23 cellular contexts compared by ENCODE assay signal in genomic region chr6:132122176-132122575, GRCh38.
DNase-seq lines count a peak whose midpoint lies in the region; ATAC-seq, FAIRE-seq and TF ChIP-seq lines count a peak whose summit lies in the region.
"Had no signal": no experiment of that assay in that cellular context is flagged by ENCODE, and none has a peak within 500 bp of the region (broad histone marks: within the 10 kb centered on the region; RNA-seq: fewer than 3 reads in every experiment).

No MANE protein-coding gene starts in this region.

- H3K79me2 ChIP-seq in H1 (ENCODE audit: control insufficient read depth in 1 of 2, insufficient read depth in 2 of 2, low read length in 2 of 2) (no peaks in the 10 kb centered on the region), neural progenitor cell (ENCODE audit: low read depth) (no peaks in the 10 kb centered on the region)

- H3K4ac ChIP-seq in IMR-90 (ENCODE audit: low read depth, low read length) = peak overlapping the region; percentile 99
- no peak overlapping the region for H3K4ac ChIP-seq in H1 (replicated peaks; ENCODE audit: insufficient read length, low read depth, low read length)

- no peak overlapping the region for H3K4me3 Mint-ChIP-seq in neural progenitor cell
- H3K4me3 Mint-ChIP-seq: B cell, CD14-positive monocyte, IgD-negative memory B cell had no signal

- peaks cover 0 to 3% of the 10 kb centered on the region in 2 experiments; a peak in 1 of 4 replicates for H3K79me1 ChIP-seq in IMR-90 (ENCODE audit: low read depth in 1 of 2, low read length in 2 of 2)
- no peaks in the 10 kb centered on the region for H3K79me1 ChIP-seq in H1 (ENCODE audit: low read depth, low read length)

- intact Hi-C loops in IMR-90 (cut with micrococcal nuclease) = no loop called here
- intact Hi-C loops in psoas muscle (cut with DNase I) = no loop called here

- no peaks in the 10 kb centered on the region for H4K20me1 ChIP-seq in IMR-90 (ENCODE audit: insufficient read depth, low read length)
- no peaks in the 10 kb centered on the region for H4K20me1 ChIP-seq in H1 (replicated peaks in 1 of 2; ENCODE audit: control insufficient read depth in 1 of 2, insufficient read depth in 2 of 2, low read length in 2 of 2)
- H4K20me1 ChIP-seq in neural progenitor cell (ENCODE audit: low read depth) = no peaks in the 10 kb centered on the region

- H2AK5ac ChIP-seq in IMR-90 (ENCODE audit: low read depth, low read length) = peak overlapping the region; percentile 98
- no peak overlapping the region for H2AK5ac ChIP-seq in H1 (ENCODE audit: low read depth, low read length)

- no peak for TF ChIP-seq CTCF in IMR-90 (conservative IDR thresholded peaks at IDR 0.05; ENCODE audit: low read depth, low read length)
- no peak for TF ChIP-seq CTCF in H1 (IDR thresholded peaks at IDR 0.05; ENCODE audit: control extremely low read depth in 1 of 3, insufficient read depth in 1 of 3, low read depth in 1 of 3, low read length in 3 of 3)
- no peak for TF ChIP-seq CTCF in neural progenitor cell (IDR thresholded peaks at IDR 0.05)
- TF ChIP-seq CTCF in psoas muscle (IDR thresholded peaks at IDR 0.05) = no peak

- no peaks in the 10 kb centered on the region for H3F3A ChIP-seq in neural progenitor cell (ENCODE audit: low read depth)

- H3K27me3 ChIP-seq in IMR-90 (ENCODE audit: control insufficient read depth, insufficient read depth, low read length) (no peaks in the 10 kb centered on the region), H1 (replicated peaks in 1 of 4; ENCODE audit: control insufficient read depth in 3 of 4, extremely low read depth in 1 of 4, insufficient read depth in 3 of 4, low read length in 3 of 4) (no peaks in the 10 kb centered on the region; a peak in 1 of 7 replicates), neural progenitor cell (no peaks in the 10 kb centered on the region), psoas muscle (ENCODE audit: insufficient read depth in 3 of 3, low read length in 2 of 3) (no peaks in the 10 kb centered on the region)

- H2BK12ac ChIP-seq in H1 (ENCODE audit: low read depth, low read length) = no peak overlapping the region

- H3K9me1 ChIP-seq in IMR-90 (ENCODE audit: insufficient read depth, low read length) = peaks cover 8% of the 10 kb centered on the region

- peak overlapping the region; percentile 100 for H2BK20ac ChIP-seq in IMR-90 (ENCODE audit: low read depth, low read length)
- H2BK20ac ChIP-seq in H1 (ENCODE audit: low read length) = no peak overlapping the region

- H3K27ac ChIP-seq in IMR-90 (ENCODE audit: insufficient read depth, low read length) = peak overlapping the region; percentile 100
- H3K27ac ChIP-seq in H1 (ENCODE audit: low read depth, low read length) = no peak overlapping the region
- no peak overlapping the region for H3K27ac ChIP-seq in neural progenitor cell
- no peak overlapping the region for H3K27ac ChIP-seq in psoas muscle
- H3K27ac ChIP-seq: PC-9, RWPE1 had no signal

- H3K36me3 Mint-ChIP-seq in neural progenitor cell = no peaks in the 10 kb centered on the region
- H3K36me3 Mint-ChIP-seq: CD14-positive monocyte had no signal

- peaks cover 7% of the 10 kb centered on the region for H3K27me3 Mint-ChIP-seq in neural progenitor cell (ENCODE audit: insufficient read depth, low read depth)
- H3K27me3 Mint-ChIP-seq: B cell, IgD-negative memory B cell had no signal

- H2BK5ac ChIP-seq in IMR-90 (ENCODE audit: low read depth, low read length, poor library complexity, severe bottlenecking) = peak overlapping the region; percentile 94
- H2BK5ac ChIP-seq in H1 (ENCODE audit: low read depth, low read length) = no peak overlapping the region

- no peaks in the 10 kb centered on the region for H3K36me3 ChIP-seq in IMR-90 (ENCODE audit: control insufficient read depth, insufficient read depth, low read length)
- H3K36me3 ChIP-seq in H1 (ENCODE audit: control insufficient read depth in 2 of 4, insufficient read depth in 4 of 4, low read length in 3 of 4) = no peaks in the 10 kb centered on the region
- H3K36me3 ChIP-seq in neural progenitor cell = no peaks in the 10 kb centered on the region
- H3K36me3 ChIP-seq in psoas muscle (ENCODE audit: insufficient read depth in 1 of 2, low read depth in 1 of 2) = no peaks in the 10 kb centered on the region
- H3K36me3 ChIP-seq: HAP-1 had no signal

- BruUV-seq in IMR-90 (replicated peaks; lab: Mats Ljungman, UMichigan) = TSS peak; percentile 97

- H3K23me2 ChIP-seq in H1 (ENCODE audit: low read depth, low read length) = no peaks in the 10 kb centered on the region

- POLR2A ChIA-PET in IMR-90 (lab: Charles Lee; ENCODE audit: unreplicated experiment) (interaction anchor here (0.5 to 1.7 kb wide), 2 partner anchors 9 to 171 kb away, joined by 3 to 7 read pairs; partner anchors contain the start of gene CCN2), H1 (lab: Charles Lee; ENCODE audit: partially characterized antibody) (interaction anchor here (0.5 to 1.3 kb wide), 2 partner anchors 133 to 172 kb away, joined by 3 to 4 read pairs; no protein-coding TSS in a partner anchor)

- H3K4me3 ChIP-seq in IMR-90 (ENCODE audit: insufficient read depth, low read depth, low read length) (no peak overlapping the region), H1 (ENCODE audit: extremely low read depth in 1 of 4, insufficient read depth in 2 of 4, low read depth in 3 of 4, low read length in 4 of 4) (no peak overlapping the region), neural progenitor cell (no peak overlapping the region), psoas muscle (no peak overlapping the region)
- H3K4me3 ChIP-seq: HAP-1, PC-9 had no signal

- H4K5ac ChIP-seq in IMR-90 (ENCODE audit: low read depth, low read length) (peak overlapping the region; percentile 96), H1 (ENCODE audit: insufficient read length, low read depth, low read length) (no peak overlapping the region)

- no peak for TF ChIP-seq EP300 in H1 (IDR thresholded peaks at IDR 0.05; ENCODE audit: borderline replicate concordance in 1 of 2, low read depth in 2 of 2, low read length in 2 of 2)

- H2BK15ac ChIP-seq in IMR-90 (ENCODE audit: low read depth, low read length) = peak overlapping the region; percentile 100
- no peak overlapping the region for H2BK15ac ChIP-seq in H1 (ENCODE audit: low read length)

- H3K18ac ChIP-seq in IMR-90 (ENCODE audit: low read depth, low read length) (peak overlapping the region; percentile 98), H1 (ENCODE audit: extremely low read depth, low read length) (no peak overlapping the region)

- CTCF ChIA-PET in IMR-90 (lab: Yijun Ruan, JAX) (interaction anchor here (0.9 kb wide), 1 partner anchor 67 kb away, joined by 4 read pairs; no protein-coding TSS in a partner anchor), H1 (lab: Charles Lee; ENCODE audit: partially characterized antibody) (interaction anchor here (1.0 to 1.9 kb wide), 3 partner anchors 194 to 427 kb away, joined by 3 to 7 read pairs (median 6); no protein-coding TSS in a partner anchor)

- peak; percentile 39 for FAIRE-seq in H1 (lab: Jason Lieb, UNC)
- FAIRE-seq: A204.1, D721Med, HTR-8/SVneo had no signal

- peak overlapping the region; percentile 75 for H3K56ac ChIP-seq in IMR-90 (ENCODE audit: extremely low read depth, insufficient read depth, low read length)
- H3K56ac ChIP-seq in H1 (replicated peaks; ENCODE audit: insufficient read length, low read depth, low read length) = no peak overlapping the region

- in situ Hi-C loops in IMR-90 (cut with MboI; ENCODE audit: low sequenced_read_pairs) = no loop called here

- peak overlapping the region; percentile 99 for H2BK120ac ChIP-seq in IMR-90 (ENCODE audit: low read depth, low read length)
- no peak overlapping the region for H2BK120ac ChIP-seq in H1 (replicated peaks; ENCODE audit: low read depth, low read length)

- peaks cover 15% of the 10 kb centered on the region for H3K4me1 ChIP-seq in IMR-90 (ENCODE audit: control insufficient read depth, insufficient read depth, low read length)
- no peaks in the 10 kb centered on the region for H3K4me1 ChIP-seq in H1 (replicated peaks in 1 of 4; ENCODE audit: control insufficient read depth in 3 of 4, insufficient read depth in 4 of 4, low read length in 3 of 4)
- H3K4me1 ChIP-seq in neural progenitor cell = no peaks in the 10 kb centered on the region
- H3K4me1 ChIP-seq in psoas muscle = no peaks in the 10 kb centered on the region
- H3K4me1 ChIP-seq: HAP-1 had no signal

- no peak for TF ChIP-seq RAD21 in IMR-90 (IDR thresholded peaks at IDR 0.05; ENCODE audit: low read length)
- no peak for TF ChIP-seq RAD21 in H1 (IDR thresholded peaks at IDR 0.05 in 1 of 2, conservative IDR thresholded peaks at IDR 0.05 in 1 of 2; ENCODE audit: low read depth in 2 of 2, low read length in 2 of 2)

- H3K4me1 Mint-ChIP-seq in neural progenitor cell = peaks cover 21% of the 10 kb centered on the region
- H3K4me1 Mint-ChIP-seq: B cell, CD14-positive monocyte, IgD-negative memory B cell had no signal

- dilution Hi-C loops in IMR-90 (cut with HindIII; ENCODE audit: low sequenced_read_pairs, unreplicated experiment) = no loop called here

- H3K23ac ChIP-seq in IMR-90 (ENCODE audit: low read depth, low read length) = peak overlapping the region; percentile 99
- no peak overlapping the region for H3K23ac ChIP-seq in H1 (ENCODE audit: insufficient read length)

- peak overlapping the region; percentile 84 to 90 for H4K8ac ChIP-seq in IMR-90 (ENCODE audit: low read depth in 2 of 2, low read length in 2 of 2)
- no peak overlapping the region for H4K8ac ChIP-seq in H1 (ENCODE audit: extremely low read depth, insufficient read depth, low read length)

- no peaks in the 10 kb centered on the region for H3K9me3 Mint-ChIP-seq in neural progenitor cell

- H3K9me3 ChIP-seq in IMR-90 (ENCODE audit: control insufficient read depth, insufficient read depth, low read length) (no peaks in the 10 kb centered on the region), H1 (ENCODE audit: insufficient read depth in 2 of 2, low read depth in 1 of 2, low read length in 1 of 2) (no peaks in the 10 kb centered on the region), neural progenitor cell (ENCODE audit: low read depth) (no peaks in the 10 kb centered on the region), psoas muscle (no peaks in the 10 kb centered on the region)
- H3K9me3 ChIP-seq: HAP-1 had no signal

- peak; percentile 4 for ATAC-seq in IMR-90 (ENCODE audit: low read depth)
- ATAC-seq in psoas muscle = no peak
- no peak for ATAC-seq in HG03469 (IDR thresholded peaks at IDR 0.05; ENCODE audit: unreplicated experiment)

- no peak overlapping the region for H2AK9ac ChIP-seq in IMR-90 (replicated peaks; ENCODE audit: low read depth, low read length, poor library complexity)

- H3K14ac ChIP-seq in IMR-90 (replicated peaks; ENCODE audit: low read depth, low read length) (peak overlapping the region; percentile 99), H1 (ENCODE audit: insufficient read length) (no peak overlapping the region)

- no peak overlapping the region for H2AFZ ChIP-seq in IMR-90 (replicated peaks; ENCODE audit: low read length, poor library complexity)
- H2AFZ ChIP-seq in H1 (ENCODE audit: low read length) = 0 out of 2 replicates have a peak overlapping the region, but pooled peaks have one; percentile 72
- H2AFZ ChIP-seq in neural progenitor cell (replicated peaks) = peak overlapping the region; percentile 30
- H2AFZ ChIP-seq: PC-9 had no signal

- DNase-seq in IMR-90 = no peak
- peak; percentile 52 for DNase-seq in RPMI7951 (ENCODE audit: low read depth)
- no peak for DNase-seq in H1 (ENCODE audit: low read depth in 1 of 2, low spot score in 2 of 2)
- DNase-seq in neural progenitor cell (ENCODE audit: low spot score) = no peak
- DNase-seq in NCI-H1694 treated with DMSO at 0.1 percent for 48 hours (lab: John Stamatoyannopoulos, UW) = no peak
- no peak for DNase-seq in psoas muscle
- DNase-seq in middle frontal gyrus (ENCODE audit: extremely low spot score, low spot score) = no peak
- DNase-seq: GF-D8, NCI-H1930, NCI-H2227 treated with DMSO at 0.1 percent for 48 hours, NCI-H510A, NCI-H748 treated with DMSO at 0.1 percent for 48 hours, PC-9, SHP77 treated with DMSO at 0.1 percent for 48 hours had no signal

- H3K27ac Mint-ChIP-seq in neural progenitor cell = peak overlapping the region; percentile 38
- H3K27ac Mint-ChIP-seq: B cell, CD14-positive monocyte, IgD-negative memory B cell had no signal

- no peak overlapping the region; the same call in 1 of the 2 replicates for H3K4me2 ChIP-seq in IMR-90 (ENCODE audit: low read depth, low read length)
- no peak overlapping the region for H3K4me2 ChIP-seq in H1 (ENCODE audit: insufficient read depth in 1 of 2, low read depth in 2 of 2, low read length in 2 of 2)
- no peak overlapping the region for H3K4me2 ChIP-seq in neural progenitor cell
- H3K4me2 ChIP-seq: PC-9 had no signal

- H4K91ac ChIP-seq in IMR-90 (ENCODE audit: insufficient read depth, low read depth, low read length) (peak overlapping the region; percentile 99), H1 (replicated peaks; ENCODE audit: insufficient read length, low read length) (no peak overlapping the region)

- no peak for TF ChIP-seq POLR2A in IMR-90 (IDR thresholded peaks at IDR 0.05; ENCODE audit: low read depth, low read length)
- no peak for TF ChIP-seq POLR2A in H1 (IDR thresholded peaks at IDR 0.05; ENCODE audit: control extremely low read depth in 1 of 2, low read depth in 2 of 2, low read length in 2 of 2)

- H3K9ac ChIP-seq in IMR-90 (ENCODE audit: low read depth, low read length) = peak overlapping the region; percentile 77
- H3K9ac ChIP-seq in H1 (replicated peaks in 1 of 4; ENCODE audit: extremely low read depth in 1 of 4, low read depth in 3 of 4, low read length in 3 of 4) = no peak overlapping the region
- H3K9ac ChIP-seq in neural progenitor cell = no peak overlapping the region
